Comparison of ENCODE assay signal across 14 cellular contexts in the genomic region with DNA sequence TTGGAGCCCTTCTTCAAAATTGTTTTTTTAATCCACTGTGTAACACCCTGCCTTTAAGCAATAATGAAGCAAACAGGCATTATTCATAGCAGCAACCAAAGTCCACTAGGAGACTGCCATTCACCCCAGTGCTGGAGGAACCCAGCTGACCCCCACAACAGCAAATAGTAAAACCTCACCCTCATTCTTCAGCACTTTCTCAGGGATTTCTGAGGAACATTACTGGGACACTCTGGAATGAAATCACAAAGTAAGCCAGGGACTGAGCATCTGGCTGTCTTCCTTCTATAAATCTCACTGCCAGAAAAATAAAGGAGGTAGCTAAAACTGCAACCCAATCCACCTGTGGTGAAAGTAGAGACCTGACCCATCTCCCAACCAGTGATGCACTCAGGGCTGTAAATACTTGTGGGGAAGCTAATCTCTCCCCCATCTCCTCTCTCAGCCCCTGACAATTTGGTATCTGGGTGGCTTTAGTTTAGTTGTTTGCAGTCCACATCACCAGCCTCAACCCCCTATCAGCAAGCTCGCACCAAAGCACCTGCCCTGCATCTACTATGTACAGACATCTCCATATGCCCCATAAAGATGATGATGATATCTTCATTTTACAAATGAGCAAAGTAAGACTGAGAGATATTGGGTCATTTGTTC. TPM values are rescaled to one million over a fixed set of nuclear protein-coding genes. Genes with fewer than 3 reads are reported as not detected.
A peak's percentile ranks its signal among the peaks of the same experiment; 100 is the strongest.
DNase-seq lines count a peak whose midpoint lies in the region; TF ChIP-seq lines count a peak whose summit lies in the region.
"Had no signal": no experiment of that assay in that cellular context is flagged by ENCODE, and none has a peak within 500 bp of the region (broad histone marks: within the 10 kb centered on the region; RNA-seq: fewer than 3 reads in every experiment).

No MANE protein-coding gene starts in this region.

- H3K4me1 ChIP-seq in breast epithelium (no peaks in the 10 kb centered on the region), mammary epithelial cell (ENCODE audit: insufficient read depth, low read length) (no peaks in the 10 kb centered on the region), left ventricle myocardium inferior (peaks cover 11% of the 10 kb centered on the region), ovary (ENCODE audit: insufficient read depth) (peaks cover 18% of the 10 kb centered on the region)
- H3K4me1 ChIP-seq: pancreas had no signal

- TF ChIP-seq EP300 in ovary (IDR thresholded peaks at IDR 0.05), result no peak

- no peak for TF ChIP-seq CTCF in breast epithelium (IDR thresholded peaks at IDR 0.05)
- TF ChIP-seq CTCF in mammary epithelial cell (conservative IDR thresholded peaks at IDR 0.05 in 1 of 2, IDR thresholded peaks at IDR 0.05 in 1 of 2; ENCODE audit: extremely low read depth in 1 of 2, insufficient read depth in 1 of 2, low read depth in 1 of 2, low read length in 2 of 2), result no peak
- TF ChIP-seq CTCF in left ventricle myocardium inferior (IDR thresholded peaks at IDR 0.05; ENCODE audit: borderline replicate concordance), result no peak
- TF ChIP-seq CTCF in ovary (IDR thresholded peaks at IDR 0.05), result no peak

- no peaks in the 10 kb centered on the region for H3K79me2 ChIP-seq in mammary epithelial cell (ENCODE audit: insufficient read depth, low read length)

- peak overlapping the region; percentile 51 to 80 for H3K27ac ChIP-seq in breast epithelium
- no peak overlapping the region for H3K27ac ChIP-seq in mammary epithelial cell (ENCODE audit: insufficient read depth, low read depth, low read length)
- H3K27ac ChIP-seq in left ventricle myocardium inferior (replicated peaks), result peak overlapping the region; percentile 79
- peak overlapping the region in 1 of 2 donors; percentile 61 for H3K27ac ChIP-seq in ovary
- H3K27ac ChIP-seq: HL-60, pancreas had no signal

- WGBS in mammary epithelial cell (ENCODE audit: low coverage, missing lambda C conversion rate), result 100% methylated on average over 1 of the region's 1 CpG
- WGBS in ovary, 3 donors, result 53 to 78% (median 56%) methylated on average over 1 of the region's 1 CpG

- in situ Hi-C loops in mammary epithelial cell (cut with MboI; ENCODE audit: low sequenced_read_pairs in 2 of 2), result no loop called here

- no peak for DNase-seq in breast epithelium (ENCODE audit: low spot score in 2 of 2)
- no peak for DNase-seq in mammary epithelial cell
- no peak for DNase-seq in left ventricle myocardium inferior
- peak in 3 of 5 donors; percentile 18 to 52 (median 42) for DNase-seq in ovary
- no peak for DNase-seq in nucleus accumbens (lab: John Stamatoyannopoulos, UW)
- DNase-seq in HPDE6-E6E7 (ENCODE audit: extremely low spot score), result no peak
- DNase-seq in SW480 (ENCODE audit: low spot score), result no peak
- no peak for DNase-seq in NOMO-1 treated with DMSO at 0.1 percent for 48 hours (lab: John Stamatoyannopoulos, UW; ENCODE audit: unreplicated experiment)
- DNase-seq: 8988T; activated CD4-positive, alpha-beta T cell treated with anti-CD3 and anti-CD28 coated beads, Interleukin-2, amount 10 ng/mL, durations not matched to agents 24 days and 14 days; pancreas; stimulated activated CD4-positive, alpha-beta T cell treated with anti-CD3 and anti-CD28 coated beads, Interleukin-4, amount 100 ng/mL, for 24 hours; T-cell had no signal

- intact Hi-C loops in breast epithelium (cut with DNase I; ENCODE audit: low total_unique reads) (no loop called here), mammary epithelial cell (cut with micrococcal nuclease) (no loop called here), left ventricle myocardium inferior (cut with micrococcal nuclease) (no loop called here), ovary (cut with DNase I) (loop anchor here in 1 of 4 donors (10.0 kb wide), 1 partner anchor 66 kb away; the partner anchor contains the start of gene COL6A2)

- H3K27me3 ChIP-seq in breast epithelium (no peaks in the 10 kb centered on the region), mammary epithelial cell (ENCODE audit: insufficient read depth, low read length) (no peaks in the 10 kb centered on the region), left ventricle myocardium inferior (ENCODE audit: low read depth) (no peaks in the 10 kb centered on the region), ovary (no peaks in the 10 kb centered on the region)
- H3K27me3 ChIP-seq: pancreas had no signal

- H3K4me2 ChIP-seq in mammary epithelial cell (ENCODE audit: insufficient read depth, low read depth, low read length), result no peak overlapping the region

- dilution Hi-C loops in mammary epithelial cell (cut with HindIII; ENCODE audit: low sequenced_read_pairs), result no loop called here

- CTCF ChIA-PET in mammary epithelial cell (lab: Charles Lee; ENCODE audit: low non-redundant PET), result no interaction called here

- H3K36me3 ChIP-seq in breast epithelium (no peaks in the 10 kb centered on the region), mammary epithelial cell (ENCODE audit: insufficient read depth, low read length) (no peaks in the 10 kb centered on the region), left ventricle myocardium inferior (no peaks in the 10 kb centered on the region), ovary (no peaks in the 10 kb centered on the region)
- H3K36me3 ChIP-seq: pancreas had no signal

- H3K9me3 ChIP-seq in breast epithelium, result no peaks in the 10 kb centered on the region
- no peaks in the 10 kb centered on the region for H3K9me3 ChIP-seq in mammary epithelial cell (replicated peaks; ENCODE audit: insufficient read depth, low read length)
- H3K9me3 ChIP-seq in left ventricle myocardium inferior (replicated peaks), result peaks cover 15% of the 10 kb centered on the region
- H3K9me3 ChIP-seq in ovary, result no peaks in the 10 kb centered on the region
- H3K9me3 ChIP-seq: pancreas had no signal

- BruUV-seq in mammary epithelial cell (replicated peaks; lab: Mats Ljungman, UMichigan), result no TSS peak

- no peak overlapping the region for H3K9ac ChIP-seq in mammary epithelial cell (ENCODE audit: insufficient read depth, low read length)

- H4K20me1 ChIP-seq in mammary epithelial cell (ENCODE audit: insufficient read depth, low read length), result no peaks in the 10 kb centered on the region

- no peak overlapping the region for H2AFZ ChIP-seq in mammary epithelial cell (ENCODE audit: low read depth, low read length)

- TF ChIP-seq POLR2A in breast epithelium (IDR thresholded peaks at IDR 0.05) (no peak), ovary (IDR thresholded peaks at IDR 0.05) (no peak)

- no peak overlapping the region for H3K4me3 ChIP-seq in breast epithelium
- no peak overlapping the region for H3K4me3 ChIP-seq in mammary epithelial cell (replicated peaks in 1 of 3; ENCODE audit: insufficient read depth in 1 of 3, low read depth in 2 of 3, low read length in 3 of 3)
- no peak overlapping the region for H3K4me3 ChIP-seq in left ventricle myocardium inferior
- H3K4me3 ChIP-seq in ovary, result no peak overlapping the region
- H3K4me3 ChIP-seq: pancreas had no signal

RNA-seq across cellular contexts. Expression of gene COL6A1, which starts 47.1 kb away (rescaled TPM):
- 100 to 1,000 TPM; 137 to 527 (median 201) TPM for total RNA-seq in breast epithelium
- 100 to 1,000 TPM in 1 of 2 donors, 1 to 10 TPM in 1; 9.1 to 156 TPM for total RNA-seq in mammary epithelial cell
- polyA plus RNA-seq in mammary epithelial cell, result 12.0 TPM
- 4.4 TPM for polyA minus RNA-seq in mammary epithelial cell
- 154 TPM for total RNA-seq in left ventricle myocardium inferior
- 100 to 1,000 TPM; 389 to 779 (median 731) TPM for total RNA-seq in ovary
- 100 to 1,000 TPM; 112 to 905 TPM for polyA plus RNA-seq in ovary

Comparison
In these comparisons a context has a peak if more than half of its experiments do, and no peak if none do; other contexts are left out.
1. DNase-seq: peak in ovary (3 of 5); none in breast epithelium (0 of 2), mammary epithelial cell (single experiment), left ventricle myocardium inferior (single experiment), nucleus accumbens (0 of 56), HPDE6-E6E7 (single experiment), SW480 (single experiment) and NOMO-1 treated with DMSO at 0.1 percent for 48 hours (single experiment).